ENCODE assay signal across 8 cellular contexts in the genomic region with DNA sequence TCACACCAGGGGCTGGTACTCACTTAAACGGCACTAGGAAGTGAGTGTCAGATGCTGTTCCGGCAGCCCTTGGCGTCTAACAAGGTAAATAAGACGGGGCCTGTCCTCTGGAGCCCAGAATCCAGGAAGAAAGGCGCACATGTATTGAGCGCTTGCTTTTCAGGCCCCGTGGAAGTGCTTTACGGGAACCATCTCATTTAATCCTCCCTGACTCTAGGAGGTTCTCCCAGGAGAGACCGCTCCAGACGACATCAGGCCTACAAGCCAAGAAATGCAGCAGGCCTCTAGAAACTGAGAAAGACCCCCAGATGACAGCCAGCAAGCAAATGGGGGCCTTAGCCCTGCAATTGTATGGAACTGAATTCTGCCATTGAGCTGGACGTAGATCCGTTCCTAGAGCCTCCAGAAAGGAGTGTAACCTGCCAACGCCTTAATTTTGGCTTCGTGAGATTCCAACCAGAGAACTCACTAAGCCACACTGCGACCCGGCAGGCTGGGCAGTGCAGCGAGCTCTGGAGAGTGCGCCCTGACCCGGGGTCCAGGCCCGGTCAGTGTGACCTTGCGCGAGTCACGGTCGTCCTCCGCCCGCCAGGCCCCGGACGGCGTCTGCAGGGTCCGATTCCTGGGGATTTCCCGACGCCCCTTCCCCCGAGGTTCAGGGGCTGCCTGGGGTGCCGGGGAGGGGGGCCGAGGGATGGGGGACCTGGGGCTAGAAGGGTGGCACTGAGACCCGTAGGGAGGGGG. TPM values are rescaled to one million over a fixed set of nuclear protein-coding genes. Genes with fewer than 3 reads are reported as not detected.
DNase-seq lines count a peak whose midpoint lies in the region; ATAC-seq and TF ChIP-seq lines count a peak whose summit lies in the region.

No MANE protein-coding gene starts in this region.

- peaks cover 6% of the 10 kb centered on the region; the same call in 1 of the 2 replicates for H3K27me3 Mint-ChIP-seq in HFFc6 (ENCODE audit: insufficient read depth)

- DNase-seq in HFFc6 (no peak), breast epithelium (ENCODE audit: low spot score in 2 of 2) (no peak), AML-193 (lab: John Stamatoyannopoulos, UW) (no peak), NCI-H2029 (lab: John Stamatoyannopoulos, UW) (no peak), cerebellum (ENCODE audit: low spot score) (no peak)

- H3K9me3 Mint-ChIP-seq in HFFc6, result no peaks in the 10 kb centered on the region

- no peaks in the 10 kb centered on the region for H3K36me3 ChIP-seq in breast epithelium
- H3K36me3 ChIP-seq in neural cell (ENCODE audit: insufficient read depth, low read length), result no peaks in the 10 kb centered on the region

- H2AFZ ChIP-seq in neural cell (ENCODE audit: low read depth, low read length), result peak overlapping the region; percentile 83

- intact Hi-C loops in breast epithelium (cut with DNase I; ENCODE audit: low total_unique reads), result no loop called here

- H3K27me3 ChIP-seq in breast epithelium (no peaks in the 10 kb centered on the region), neural cell (ENCODE audit: insufficient read depth, low read depth, low read length) (no peaks in the 10 kb centered on the region)

- H3K27ac ChIP-seq in C4-2B (peak overlapping the region; percentile 68), breast epithelium (peak overlapping the region in 1 of 2 donors; percentile 48), neural cell (ENCODE audit: low read length) (no peak overlapping the region)

- H3F3A ChIP-seq in neural cell (ENCODE audit: insufficient read depth, low read length, poor library complexity, severe bottlenecking), result no peaks in the 10 kb centered on the region

- no peaks in the 10 kb centered on the region for H3K36me3 Mint-ChIP-seq in HFFc6 (ENCODE audit: low read depth)

- no peaks in the 10 kb centered on the region for H4K20me1 ChIP-seq in neural cell (ENCODE audit: insufficient read depth)

- TF ChIP-seq CTCF in C4-2B (conservative IDR thresholded peaks at IDR 0.05) (no peak), HFFc6 (IDR thresholded peaks at IDR 0.05) (no peak), breast epithelium (IDR thresholded peaks at IDR 0.05) (no peak), neural cell (IDR thresholded peaks at IDR 0.05; ENCODE audit: poor library complexity, severe bottlenecking) (no peak)

- no peak for TF ChIP-seq POLR2A in breast epithelium (IDR thresholded peaks at IDR 0.05)

- peak overlapping the region; percentile 78 for H3K9ac ChIP-seq in neural cell (ENCODE audit: low read length)

- TF ChIP-seq RAD21 in neural cell (conservative IDR thresholded peaks at IDR 0.05), result no peak

- no peak for ATAC-seq in GM19463 (IDR thresholded peaks at IDR 0.05; ENCODE audit: unreplicated experiment)

- TF ChIP-seq EP300 in neural cell (conservative IDR thresholded peaks at IDR 0.05; ENCODE audit: poor library complexity, severe bottlenecking), result no peak

- H3K4me1 Mint-ChIP-seq in HFFc6 (ENCODE audit: low read depth), result peaks cover 16% of the 10 kb centered on the region

- H3K9me3 ChIP-seq in breast epithelium, result no peaks in the 10 kb centered on the region
- H3K9me3 ChIP-seq in neural cell (ENCODE audit: low read length), result no peaks in the 10 kb centered on the region

- H3K4me2 ChIP-seq in neural cell (ENCODE audit: low read length), result peak overlapping the region; percentile 65

- no peaks in the 10 kb centered on the region for H3K79me2 ChIP-seq in neural cell (replicated peaks; ENCODE audit: insufficient read depth, low read length)

- H3K27ac Mint-ChIP-seq in HFFc6, result no peak overlapping the region

- peak overlapping the region; percentile 26; the same call in 1 of the 2 replicates for H3K4me3 Mint-ChIP-seq in HFFc6

- no peaks in the 10 kb centered on the region for H3K9me2 ChIP-seq in neural cell (ENCODE audit: insufficient read depth, low read length)

- H3K4me3 ChIP-seq in breast epithelium, result peak overlapping the region; percentile 47 to 84 (median 61)
- H3K4me3 ChIP-seq in neural cell (ENCODE audit: low read length), result peak overlapping the region; percentile 82

- H3K4me1 ChIP-seq in breast epithelium, result peaks cover 6 to 7% of the 10 kb centered on the region in 2 donors

TF ChIP-seq in neural cell, 6 proteins besides CTCF, POLR2A, EP300 and RAD21:
- TF ChIP-seq MXI1 (conservative IDR thresholded peaks at IDR 0.05; ENCODE audit: poor library complexity, severe bottlenecking), result no peak
- no peak for TF ChIP-seq SMC3 (conservative IDR thresholded peaks at IDR 0.05; ENCODE audit: poor library complexity)
- no peak for TF ChIP-seq EZH2 (IDR thresholded peaks at IDR 0.05; ENCODE audit: borderline replicate concordance, insufficient read depth, low read length, poor library complexity, severe bottlenecking)
- TF ChIP-seq POLR2AphosphoS5 (IDR thresholded peaks at IDR 0.05), result no peak
- TF ChIP-seq, protein P1, sequence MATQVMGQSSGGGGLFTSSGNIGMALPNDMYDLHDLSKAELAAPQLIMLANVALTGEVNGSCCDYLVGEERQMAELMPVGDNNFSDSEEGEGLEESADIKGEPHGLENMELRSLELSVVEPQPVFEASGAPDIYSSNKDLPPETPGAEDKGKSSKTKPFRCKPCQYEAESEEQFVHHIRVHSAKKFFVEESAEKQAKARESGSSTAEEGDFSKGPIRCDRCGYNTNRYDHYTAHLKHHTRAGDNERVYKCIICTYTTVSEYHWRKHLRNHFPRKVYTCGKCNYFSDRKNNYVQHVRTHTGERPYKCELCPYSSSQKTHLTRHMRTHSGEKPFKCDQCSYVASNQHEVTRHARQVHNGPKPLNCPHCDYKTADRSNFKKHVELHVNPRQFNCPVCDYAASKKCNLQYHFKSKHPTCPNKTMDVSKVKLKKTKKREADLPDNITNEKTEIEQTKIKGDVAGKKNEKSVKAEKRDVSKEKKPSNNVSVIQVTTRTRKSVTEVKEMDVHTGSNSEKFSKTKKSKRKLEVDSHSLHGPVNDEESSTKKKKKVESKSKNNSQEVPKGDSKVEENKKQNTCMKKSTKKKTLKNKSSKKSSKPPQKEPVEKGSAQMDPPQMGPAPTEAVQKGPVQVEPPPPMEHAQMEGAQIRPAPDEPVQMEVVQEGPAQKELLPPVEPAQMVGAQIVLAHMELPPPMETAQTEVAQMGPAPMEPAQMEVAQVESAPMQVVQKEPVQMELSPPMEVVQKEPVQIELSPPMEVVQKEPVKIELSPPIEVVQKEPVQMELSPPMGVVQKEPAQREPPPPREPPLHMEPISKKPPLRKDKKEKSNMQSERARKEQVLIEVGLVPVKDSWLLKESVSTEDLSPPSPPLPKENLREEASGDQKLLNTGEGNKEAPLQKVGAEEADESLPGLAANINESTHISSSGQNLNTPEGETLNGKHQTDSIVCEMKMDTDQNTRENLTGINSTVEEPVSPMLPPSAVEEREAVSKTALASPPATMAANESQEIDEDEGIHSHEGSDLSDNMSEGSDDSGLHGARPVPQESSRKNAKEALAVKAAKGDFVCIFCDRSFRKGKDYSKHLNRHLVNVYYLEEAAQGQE (IDR thresholded peaks at IDR 0.05; ENCODE audit: borderline replicate concordance), result no peak
- TF ChIP-seq TAF1 (IDR thresholded peaks at IDR 0.05; ENCODE audit: low read depth), result no peak

RNA-seq across cellular contexts. Expression of a gene that starts 0.5 kb away (rescaled TPM):
- total RNA-seq in HFFc6 (2021; fragmentation: NEBNext Ultra II Directional; extraction: Animal tissue kit (Norgen Biotek cat#: 25700)), result 10 to 100 TPM in 3 of 6 experiments, 1 to 10 TPM in 3; 9.5 to 11.1 (median 9.9) TPM
- total RNA-seq in breast epithelium (1 to 10 TPM in 2 of 3 donors, under 1 TPM in 1; 0.64 to 3.7 (median 2.9) TPM), cerebellum (23.2 TPM)
- 37.0 and 46.7 TPM in 2 replicates for polyA plus RNA-seq in neural cell
- 46.7 and 52.8 TPM in 2 replicates for polyA minus RNA-seq in neural cell

RNA-seq across cellular contexts. Expression of a gene that starts 14.5 kb away (rescaled TPM):
- total RNA-seq in HFFc6 (2021; fragmentation: NEBNext Ultra II Directional; extraction: Animal tissue kit (Norgen Biotek cat#: 25700)), result 10 to 100 TPM; 60.6 to 97.1 (median 68.2) TPM
- total RNA-seq in breast epithelium (10 to 100 TPM; 58.5 to 64.6 (median 58.9) TPM), cerebellum (8.3 TPM)
- 133 and 143 TPM in 2 replicates for polyA plus RNA-seq in neural cell
- 27.5 and 30.8 TPM in 2 replicates for polyA minus RNA-seq in neural cell

RNA-seq across cellular contexts. Expression of a gene that starts 14.9 kb away (rescaled TPM):
- total RNA-seq in HFFc6 (2021; fragmentation: NEBNext Ultra II Directional; extraction: Animal tissue kit (Norgen Biotek cat#: 25700)), result 10 to 100 TPM; 17.5 to 22.7 (median 20.4) TPM
- total RNA-seq in breast epithelium (10 to 100 TPM; 11.6 to 19.3 (median 12.5) TPM), cerebellum (6.4 TPM)
- polyA plus RNA-seq in neural cell, result 27.6 and 34.1 TPM in 2 replicates
- 17.5 and 20.7 TPM in 2 replicates for polyA minus RNA-seq in neural cell

RNA-seq across cellular contexts. Expression of a gene that starts 28.2 kb away (rescaled TPM):
- total RNA-seq in HFFc6 (2021; fragmentation: NEBNext Ultra II Directional; extraction: Animal tissue kit (Norgen Biotek cat#: 25700)), result not detected
- total RNA-seq in breast epithelium (1 to 10 TPM in 1 of 3 donors, under 1 TPM in 1, not detected in 1; 0.73 to 2.6 TPM), cerebellum (8.8 TPM)
- polyA plus RNA-seq in neural cell, result 34.7 and 39.4 TPM in 2 replicates
- 30.6 and 34.3 TPM in 2 replicates for polyA minus RNA-seq in neural cell
